ENCODE assay signal across 11 cellular contexts in genomic region chr12:86727151-86727550, GRCh38.
DNase-seq lines count a peak whose midpoint lies in the region; ATAC-seq and TF ChIP-seq lines count a peak whose summit lies in the region.
"Had no signal": no experiment of that assay in that cellular context is flagged by ENCODE, and none has a peak within 500 bp of the region (broad histone marks: within the 10 kb centered on the region; RNA-seq: fewer than 3 reads in every experiment).

No MANE protein-coding gene starts in this region.

- no peaks in the 10 kb centered on the region for H3K79me2 ChIP-seq in mesendoderm (ENCODE audit: control insufficient read depth, insufficient read depth, low read length)

- H3K27ac ChIP-seq in mesendoderm (ENCODE audit: low read depth, low read length), result no peak overlapping the region
- H3K27ac ChIP-seq: gastrocnemius medialis had no signal

- no peak overlapping the region for H3K4me2 ChIP-seq in mesendoderm (ENCODE audit: low read length)

- H4K5ac ChIP-seq in mesendoderm (ENCODE audit: low read length), result no peak overlapping the region

- no peaks in the 10 kb centered on the region for H3K36me3 ChIP-seq in mesendoderm (ENCODE audit: control insufficient read depth, insufficient read depth, low read length)
- H3K36me3 ChIP-seq: gastrocnemius medialis had no signal

- no peak overlapping the region for H3K23ac ChIP-seq in mesendoderm (ENCODE audit: low read length)

- no peaks in the 10 kb centered on the region for H3K36me3 Mint-ChIP-seq in naive thymus-derived CD8-positive, alpha-beta T cell

- H2BK5ac ChIP-seq in mesendoderm (ENCODE audit: low read length), result no peak overlapping the region

- no peaks in the 10 kb centered on the region for H3K4me1 Mint-ChIP-seq in naive thymus-derived CD8-positive, alpha-beta T cell

- H3K9ac ChIP-seq in mesendoderm (ENCODE audit: low read length), result no peak overlapping the region

- DNase-seq in AG10803 (ENCODE audit: low read depth) (peak; percentile 8), M059J (ENCODE audit: low read depth) (peak; percentile 36), SHP77 treated with DMSO at 0.1 percent for 48 hours (lab: John Stamatoyannopoulos, UW) (peak; percentile 60), fibroblast of the conjunctiva (ENCODE audit: low read depth) (peak; percentile 43), mesendoderm (no peak)
- no peak for DNase-seq in activated CD4-positive, alpha-beta T cell treated with anti-CD3 and anti-CD28 coated beads for 48 hours
- no peak for DNase-seq in activated T-cell treated with anti-CD3 and anti-CD28 coated beads, Interleukin-2, amount 50 U/mL, for 1 hour
- no peak for DNase-seq in naive thymus-derived CD8-positive, alpha-beta T cell
- DNase-seq: C1 segment of cervical spinal cord, gastrocnemius medialis, Right ventricle myocardium superior had no signal

- H3K27me3 ChIP-seq in mesendoderm (ENCODE audit: insufficient read depth, low read length, poor library complexity), result no peaks in the 10 kb centered on the region
- H3K27me3 ChIP-seq: gastrocnemius medialis had no signal

- H3K27me3 Mint-ChIP-seq in naive thymus-derived CD8-positive, alpha-beta T cell, result no peaks in the 10 kb centered on the region

- ATAC-seq in naive thymus-derived CD8-positive, alpha-beta T cell, result no peak
- ATAC-seq: gastrocnemius medialis had no signal

- H3K4me3 ChIP-seq in AG10803 (ENCODE audit: low read length), result no peak overlapping the region
- H3K4me3 ChIP-seq in mesendoderm (ENCODE audit: low read length), result no peak overlapping the region
- H3K4me3 ChIP-seq: gastrocnemius medialis had no signal

- WGBS in mesendoderm (ENCODE audit: extremely low coverage, insufficient coverage, low lambda C conversion rate), result no CpG with 5 or more reads among the region's 1 CpG

- TF ChIP-seq CTCF in AG10803 (conservative IDR thresholded peaks at IDR 0.05; ENCODE audit: low read length), result no peak

- H3K4ac ChIP-seq in mesendoderm (ENCODE audit: low read depth, low read length), result no peak overlapping the region

- no peak overlapping the region for H4K8ac ChIP-seq in mesendoderm (ENCODE audit: low read depth, low read length)

- H2AK5ac ChIP-seq in mesendoderm (ENCODE audit: low read length), result no peak overlapping the region

- no peaks in the 10 kb centered on the region for H3K79me1 ChIP-seq in mesendoderm (ENCODE audit: low read length)

- H3K4me3 Mint-ChIP-seq in naive thymus-derived CD8-positive, alpha-beta T cell, result no peak overlapping the region

- no peaks in the 10 kb centered on the region for H3K4me1 ChIP-seq in mesendoderm (ENCODE audit: control insufficient read depth, low read depth, low read length)
- H3K4me1 ChIP-seq: gastrocnemius medialis had no signal

- H3K9me3 Mint-ChIP-seq in naive thymus-derived CD8-positive, alpha-beta T cell, result peaks cover 0 to 5% (median 0%) of the 10 kb centered on the region in 9 donors

- H3K56ac ChIP-seq in mesendoderm (ENCODE audit: low read length), result no peak overlapping the region

- no peak overlapping the region for H3K27ac Mint-ChIP-seq in naive thymus-derived CD8-positive, alpha-beta T cell

- POLR2A ChIA-PET in naive thymus-derived CD8-positive, alpha-beta T cell (lab: Charles Lee), result no interaction called here

- no peak overlapping the region for H3K18ac ChIP-seq in mesendoderm (ENCODE audit: low read length)

- H2BK15ac ChIP-seq in mesendoderm (replicated peaks; ENCODE audit: low read depth), result no peak overlapping the region

- H2BK120ac ChIP-seq in mesendoderm (ENCODE audit: low read depth, low read length), result no peak overlapping the region

Comparison
In these comparisons a context has a peak if more than half of its experiments do, and no peak if none do; other contexts are left out.
1. DNase-seq: peak in AG10803 (single experiment), M059J (single experiment), SHP77 treated with DMSO at 0.1 percent for 48 hours (single experiment) and fibroblast of the conjunctiva (single experiment); none in activated CD4-positive, alpha-beta T cell treated with anti-CD3 and anti-CD28 coated beads for 48 hours (single experiment), mesendoderm (single experiment), activated T-cell treated with anti-CD3 and anti-CD28 coated beads, Interleukin-2, amount 50 U/mL, for 1 hour (single experiment) and naive thymus-derived CD8-positive, alpha-beta T cell (0 of 10).